ENCODE assay signal across 19 cellular contexts in genomic region chr13:94395889-94396288, GRCh38.
"Had no signal": no experiment of that assay in that cellular context is flagged by ENCODE, and none has a peak within 500 bp of the region (broad histone marks: within the 10 kb centered on the region; RNA-seq: fewer than 3 reads in every experiment).

No MANE protein-coding gene starts in this region.

- H2AFZ ChIP-seq: neural progenitor cell had no signal

- H3K9me3 ChIP-seq: gastroesophageal sphincter, heart left ventricle, tibial nerve had no signal

- H3K27ac Mint-ChIP-seq: activated naive CD4-positive, alpha-beta T cell treated with anti-CD3 and anti-CD28 coated beads, Interleukin-2, amount 10 ng/mL, durations not matched to agents 7 days and 5 days; activated naive CD8-positive, alpha-beta T cell treated with anti-CD3 and anti-CD28 coated beads, Interleukin-2, amount 50 U/mL, for 24 hours; activated T-cell treated with anti-CD3 and anti-CD28 coated beads, Interleukin-2, amount 50 U/mL, for 72 hours; naive thymus-derived CD4-positive, alpha-beta T cell; neural progenitor cell; T-helper 1 cell treated with Interleukin-12 subunit alpha and Interleukin-12 subunit beta and Interleukin-4 antibody, amounts not matched to agents 30 μg/mL and 1 μg/mL, for 36 hours had no signal

- H3K27me3 ChIP-seq: gastroesophageal sphincter, heart left ventricle, neural progenitor cell, tibial nerve had no signal

- H3K9ac ChIP-seq: neural progenitor cell had no signal

- H3K4me1 Mint-ChIP-seq: activated naive CD4-positive, alpha-beta T cell treated with anti-CD3 and anti-CD28 coated beads, Interleukin-2, amount 10 ng/mL, durations not matched to agents 7 days and 5 days; naive thymus-derived CD4-positive, alpha-beta T cell; stimulated activated naive CD8-positive, alpha-beta T cell treated with anti-CD3 and anti-CD28 coated beads, Interleukin-15, amount 100 ng/mL, for 72 hours had no signal

- H3K27me3 Mint-ChIP-seq: activated naive CD4-positive, alpha-beta T cell treated with anti-CD3 and anti-CD28 coated beads, Interleukin-2, amount 10 ng/mL, durations not matched to agents 7 days and 5 days had no signal

- ATAC-seq: activated naive CD8-positive, alpha-beta T cell treated with anti-CD3 and anti-CD28 coated beads, Interleukin-2, amount 50 U/mL, for 24 hours; activated T-cell treated with anti-CD3 and anti-CD28 coated beads, Interleukin-2, amount 50 U/mL, for 72 hours; gastroesophageal sphincter; naive thymus-derived CD4-positive, alpha-beta T cell; stimulated activated naive CD8-positive, alpha-beta T cell treated with anti-CD3 and anti-CD28 coated beads, Interleukin-15, amount 100 ng/mL, for 72 hours had no signal

- DNase-seq: activated CD4-positive, alpha-beta T cell treated with anti-CD3 and anti-CD28 coated beads for 4 hours; activated CD4-positive, alpha-beta T cell treated with anti-CD3 and anti-CD28 coated beads, Interleukin-2, amount 50 U/mL, for 48 hours; activated CD4-positive, CD25-positive, alpha-beta regulatory T cell; activated effector memory CD4-positive, alpha-beta T cell treated with anti-CD3 and anti-CD28 coated beads, Interleukin-2, amount 50 U/mL, for 16 hours; activated naive CD4-positive, alpha-beta T cell treated with anti-CD3 and anti-CD28 coated beads, Interleukin-2, amount 10 ng/mL, durations not matched to agents 7 days and 5 days; activated naive CD8-positive, alpha-beta T cell treated with anti-CD3 and anti-CD28 coated beads, Interleukin-2, amount 50 U/mL, for 24 hours; activated T-cell treated with anti-CD3 and anti-CD28 coated beads, Interleukin-2, amount 50 U/mL, for 72 hours; heart left ventricle; naive thymus-derived CD4-positive, alpha-beta T cell; posterior cingulate gyrus; retina; stimulated activated CD4-positive, alpha-beta T cell treated with anti-CD3 and anti-CD28 coated beads, Interleukin-4, amount 100 ng/mL, for 24 hours; stimulated activated naive CD8-positive, alpha-beta T cell treated with anti-CD3 and anti-CD28 coated beads, Interleukin-15, amount 100 ng/mL, for 72 hours had no signal

- H3K27ac ChIP-seq: epithelial cell of prostate, gastroesophageal sphincter, neural progenitor cell, tibial nerve had no signal

- H3K4me3 ChIP-seq: gastroesophageal sphincter, heart left ventricle, lung, neural progenitor cell, tibial nerve had no signal

- H3K4me2 ChIP-seq: neural progenitor cell had no signal

- H3K36me3 Mint-ChIP-seq: activated naive CD4-positive, alpha-beta T cell treated with anti-CD3 and anti-CD28 coated beads, Interleukin-2, amount 10 ng/mL, durations not matched to agents 7 days and 5 days had no signal

- H3K4me3 Mint-ChIP-seq: activated naive CD4-positive, alpha-beta T cell treated with anti-CD3 and anti-CD28 coated beads, Interleukin-2, amount 10 ng/mL, durations not matched to agents 7 days and 5 days; activated naive CD8-positive, alpha-beta T cell treated with anti-CD3 and anti-CD28 coated beads, Interleukin-2, amount 50 U/mL, for 24 hours; activated T-cell treated with anti-CD3 and anti-CD28 coated beads, Interleukin-2, amount 50 U/mL, for 72 hours; naive thymus-derived CD4-positive, alpha-beta T cell; neural progenitor cell; stimulated activated naive CD8-positive, alpha-beta T cell treated with anti-CD3 and anti-CD28 coated beads, Interleukin-15, amount 100 ng/mL, for 72 hours; T-helper 1 cell treated with Interleukin-12 subunit alpha and Interleukin-12 subunit beta and Interleukin-4 antibody, amounts not matched to agents 30 μg/mL and 1 μg/mL, for 36 hours had no signal

- H3K9me3 Mint-ChIP-seq: activated naive CD4-positive, alpha-beta T cell treated with anti-CD3 and anti-CD28 coated beads, Interleukin-2, amount 10 ng/mL, durations not matched to agents 7 days and 5 days; T-helper 1 cell treated with Interleukin-12 subunit alpha and Interleukin-12 subunit beta and Interleukin-4 antibody, amounts not matched to agents 30 μg/mL and 1 μg/mL, for 36 hours had no signal

- H3K36me3 ChIP-seq: gastroesophageal sphincter, heart left ventricle, neural progenitor cell had no signal

- H3K4me1 ChIP-seq: gastroesophageal sphincter, tibial nerve had no signal
